ENCODE assay signal across 8 cellular contexts in genomic region chr17:18248300-18248731, GRCh38. TPM values are rescaled to one million over a fixed set of nuclear protein-coding genes. Genes with fewer than 3 reads are reported as not detected.
A peak's percentile ranks its signal among the peaks of the same experiment; 100 is the strongest.
DNase-seq lines count a peak whose midpoint lies in the region; ATAC-seq and TF ChIP-seq lines count a peak whose summit lies in the region.

No MANE protein-coding gene starts in this region.

- TF ChIP-seq CTCF in OCI-LY1 (IDR thresholded peaks at IDR 0.05; ENCODE audit: low read length) (peak; percentile 82), epithelial cell of proximal tubule (conservative IDR thresholded peaks at IDR 0.05; ENCODE audit: low read depth, low read length) (peak; percentile 73)

- CTCF ChIA-PET in CD4-positive, alpha-beta memory T cell (lab: Charles Lee; ENCODE audit: partially characterized antibody), result interaction anchor here (1.0 to 2.3 kb wide), 3 partner anchors 15 to 25 kb away, joined by 3 to 8 read pairs (median 6); no protein-coding TSS in a partner anchor

- no peak overlapping the region for H2AFZ ChIP-seq in OCI-LY1 (ENCODE audit: low read length)

- intact Hi-C loops in CD4-positive, alpha-beta memory T cell (cut with micrococcal nuclease), result loop anchor here (1.0 kb wide), 1 partner anchor 10 kb away; the partner anchor contains the start of gene FLII

- no peaks in the 10 kb centered on the region for H3K79me2 ChIP-seq in OCI-LY1 (ENCODE audit: insufficient read depth, low read length)

- no peaks in the 10 kb centered on the region for H3K9me3 Mint-ChIP-seq in CD4-positive, alpha-beta memory T cell
- no peaks in the 10 kb centered on the region for H3K9me3 Mint-ChIP-seq in naive thymus-derived CD8-positive, alpha-beta T cell

- peaks cover 2 to 7% (median 5%) of the 10 kb centered on the region in 4 donors for H3K4me1 Mint-ChIP-seq in CD4-positive, alpha-beta memory T cell
- H3K4me1 Mint-ChIP-seq in naive thymus-derived CD8-positive, alpha-beta T cell, result peaks cover 2 to 5% (median 4%) of the 10 kb centered on the region in 4 donors

- peak; percentile 60 to 68 (median 66) for DNase-seq in CD4-positive, alpha-beta memory T cell
- peak; percentile 61 for DNase-seq in HK-2 (ENCODE audit: unreplicated experiment)
- peak; percentile 56 for DNase-seq in activated T-cell treated with anti-CD3 and anti-CD28 coated beads for 4 hours
- no peak for DNase-seq in epithelial cell of proximal tubule (ENCODE audit: low read depth)
- DNase-seq in naive thymus-derived CD8-positive, alpha-beta T cell, result peak; percentile 35 to 80 (median 62)
- DNase-seq in substantia nigra (lab: John Stamatoyannopoulos, UW), result peak in 39 of 49 donors; percentile 16 to 77 (median 54)

- H3K9ac ChIP-seq in OCI-LY1 (ENCODE audit: low read length), result no peak overlapping the region

- no peaks in the 10 kb centered on the region for H3F3A ChIP-seq in OCI-LY1 (ENCODE audit: insufficient read depth, low read length)

- H3K4me2 ChIP-seq in OCI-LY1 (ENCODE audit: low read length), result no peak overlapping the region

- H3K4me3 ChIP-seq in CD4-positive, alpha-beta memory T cell (ENCODE audit: low read length in 2 of 2), result no peak overlapping the region
- no peak overlapping the region for H3K4me3 ChIP-seq in OCI-LY1 (ENCODE audit: low read depth, low read length, poor library complexity, severe bottlenecking)
- no peak overlapping the region for H3K4me3 ChIP-seq in epithelial cell of proximal tubule (ENCODE audit: low read depth, low read length)

- H3K4me1 ChIP-seq in CD4-positive, alpha-beta memory T cell (ENCODE audit: insufficient read depth, low read length), result no peaks in the 10 kb centered on the region
- no peaks in the 10 kb centered on the region for H3K4me1 ChIP-seq in OCI-LY1 (ENCODE audit: insufficient read depth, low read length, severe bottlenecking)

- H4K20me1 ChIP-seq in OCI-LY1 (ENCODE audit: insufficient read depth, low read length), result no peaks in the 10 kb centered on the region

- H3K36me3 Mint-ChIP-seq in CD4-positive, alpha-beta memory T cell, result peaks cover 22 to 71% of the 10 kb centered on the region in 2 donors
- peaks cover 0 to 74% (median 9%) of the 10 kb centered on the region in 3 donors for H3K36me3 Mint-ChIP-seq in naive thymus-derived CD8-positive, alpha-beta T cell

- no peaks in the 10 kb centered on the region for H3K27me3 ChIP-seq in CD4-positive, alpha-beta memory T cell (ENCODE audit: insufficient read depth, low read length)
- H3K27me3 ChIP-seq in OCI-LY1 (ENCODE audit: insufficient read depth, low read length), result no peaks in the 10 kb centered on the region

- H3K9me3 ChIP-seq in CD4-positive, alpha-beta memory T cell (ENCODE audit: control insufficient read depth in 1 of 2, low read length in 2 of 2), result no peaks in the 10 kb centered on the region
- no peaks in the 10 kb centered on the region for H3K9me3 ChIP-seq in OCI-LY1 (ENCODE audit: low read length)

- H3K27me3 Mint-ChIP-seq in CD4-positive, alpha-beta memory T cell, result no peaks in the 10 kb centered on the region
- no peaks in the 10 kb centered on the region for H3K27me3 Mint-ChIP-seq in naive thymus-derived CD8-positive, alpha-beta T cell

- ATAC-seq in naive thymus-derived CD8-positive, alpha-beta T cell, result peak; percentile 75 to 80
- ATAC-seq in GM21723 (IDR thresholded peaks at IDR 0.05; ENCODE audit: unreplicated experiment), result no peak

- peak overlapping the region in 6 of 7 donors; percentile 57 to 93 (median 80) for H3K27ac Mint-ChIP-seq in CD4-positive, alpha-beta memory T cell
- peak overlapping the region in 6 of 10 donors; percentile 24 to 88 (median 58) for H3K27ac Mint-ChIP-seq in naive thymus-derived CD8-positive, alpha-beta T cell

- no peak overlapping the region for H3K27ac ChIP-seq in CD4-positive, alpha-beta memory T cell (ENCODE audit: low read depth, low read length)
- H3K27ac ChIP-seq in OCI-LY1 (ENCODE audit: low read depth, low read length, poor library complexity, severe bottlenecking) (no peak overlapping the region), substantia nigra (ENCODE audit: low read depth, low read length, poor library complexity, severe bottlenecking) (peak overlapping the region; percentile 71)

- peaks cover 76% of the 10 kb centered on the region for H3K36me3 ChIP-seq in CD4-positive, alpha-beta memory T cell (ENCODE audit: insufficient read depth, low read length)
- peaks cover 68% of the 10 kb centered on the region for H3K36me3 ChIP-seq in OCI-LY1 (ENCODE audit: insufficient read depth, low read length)

- POLR2A ChIA-PET in CD4-positive, alpha-beta memory T cell (lab: Charles Lee; ENCODE audit: partially characterized antibody), result interaction anchor here (0.8 kb wide), 1 partner anchor 12 kb away, joined by 3 read pairs; the partner anchor contains the start of gene MIEF2
- POLR2A ChIA-PET in naive thymus-derived CD8-positive, alpha-beta T cell (lab: Charles Lee), result interaction anchor here (1.4 kb wide), 1 partner anchor 66 kb away, joined by 3 read pairs; the partner anchor contains the start of genes SMCR8 and TOP3A

- H3K4me3 Mint-ChIP-seq in CD4-positive, alpha-beta memory T cell, result peak overlapping the region in 1 of 8 donors; percentile 17
- H3K4me3 Mint-ChIP-seq in naive thymus-derived CD8-positive, alpha-beta T cell, result no peak overlapping the region

- no peaks in the 10 kb centered on the region for H3K9me2 ChIP-seq in OCI-LY1 (ENCODE audit: low read depth, low read length)

RNA-seq across cellular contexts. Expression of gene FLII, which starts 10.2 kb away (rescaled TPM):
- total RNA-seq in CD4-positive, alpha-beta memory T cell, result 100 to 1,000 TPM; 333 to 344 TPM
- 100 to 1,000 TPM; 113 to 204 TPM for polyA plus RNA-seq in CD4-positive, alpha-beta memory T cell
- total RNA-seq in epithelial cell of proximal tubule, result 425 and 531 TPM in 2 replicates
- total RNA-seq in naive thymus-derived CD8-positive, alpha-beta T cell, result 100 to 1,000 TPM; 318 to 327 TPM
- 100 to 1,000 TPM in 2 of 3 donors, 10 to 100 TPM in 1; 81.2 to 180 (median 100) TPM for polyA plus RNA-seq in naive thymus-derived CD8-positive, alpha-beta T cell

RNA-seq across cellular contexts. Expression of gene MIEF2, which starts 12.1 kb away (rescaled TPM):
- 10 to 100 TPM; 18.2 to 19.3 TPM for total RNA-seq in CD4-positive, alpha-beta memory T cell
- 10 to 100 TPM in 1 of 2 donors, 1 to 10 TPM in 1; 9.9 to 10.9 TPM for polyA plus RNA-seq in CD4-positive, alpha-beta memory T cell
- 43.1 and 48.0 TPM in 2 replicates for total RNA-seq in epithelial cell of proximal tubule
- 10 to 100 TPM; 16.7 to 17.4 TPM for total RNA-seq in naive thymus-derived CD8-positive, alpha-beta T cell
- polyA plus RNA-seq in naive thymus-derived CD8-positive, alpha-beta T cell, result 10 to 100 TPM; 10.7 to 14.4 (median 10.8) TPM

RNA-seq across cellular contexts. Expression of gene LLGL1, which starts 22.9 kb away (rescaled TPM):
- total RNA-seq in CD4-positive, alpha-beta memory T cell, result 10 to 100 TPM; 19.9 to 20.5 TPM
- 1 to 10 TPM in 1 of 2 donors, under 1 TPM in 1; 0.25 to 1.3 TPM for polyA plus RNA-seq in CD4-positive, alpha-beta memory T cell
- 46.1 and 65.3 TPM in 2 replicates for total RNA-seq in epithelial cell of proximal tubule
- 10 to 100 TPM; 16.8 to 17.3 TPM for total RNA-seq in naive thymus-derived CD8-positive, alpha-beta T cell
- 1 to 10 TPM; 1.2 to 1.9 (median 1.5) TPM for polyA plus RNA-seq in naive thymus-derived CD8-positive, alpha-beta T cell
